In genomic region chr18:48784654-48785053, GRCh38 we compare ENCODE assay signal across 12 cellular contexts.
DNase-seq lines count a peak whose midpoint lies in the region; ATAC-seq, FAIRE-seq and TF ChIP-seq lines count a peak whose summit lies in the region.
"Had no signal": no experiment of that assay in that cellular context is flagged by ENCODE, and none has a peak within 500 bp of the region (broad histone marks: within the 10 kb centered on the region; RNA-seq: fewer than 3 reads in every experiment).

No MANE protein-coding gene starts in this region.

- DNase-seq in osteoblast (ENCODE audit: insufficient read length, low spot score, missing footprints) (peak; percentile 35), H54 (ENCODE audit: insufficient read length, low spot score) (no peak), NCI-H526 (lab: John Stamatoyannopoulos, UW) (no peak)
- DNase-seq in activated CD4-positive, CD25-positive, alpha-beta regulatory T cell (lab: John Stamatoyannopoulos, UW): no peak
- DNase-seq in naive thymus-derived CD4-positive, alpha-beta T cell: no peak
- DNase-seq: NCI-H187 treated with DMSO at 0.1 percent for 48 hours, SJCRH30, testis had no signal

- H4K20me1 ChIP-seq in OCI-LY1 (ENCODE audit: insufficient read depth, low read length): no peaks in the 10 kb centered on the region
- H4K20me1 ChIP-seq in osteoblast (ENCODE audit: insufficient read depth, low read length): no peaks in the 10 kb centered on the region

- intact Hi-C loops in naive thymus-derived CD4-positive, alpha-beta T cell (cut with micrococcal nuclease): no loop called here

- H3K4me3 ChIP-seq in OCI-LY1 (ENCODE audit: low read depth, low read length, poor library complexity, severe bottlenecking) (no peak overlapping the region), osteoblast (ENCODE audit: insufficient read depth, low read length) (no peak overlapping the region)
- H3K4me3 ChIP-seq in naive thymus-derived CD4-positive, alpha-beta T cell (ENCODE audit: low read length): no peak overlapping the region
- H3K4me3 ChIP-seq: SJCRH30, testis had no signal

- no peak for TF ChIP-seq CTCF in OCI-LY1 (IDR thresholded peaks at IDR 0.05; ENCODE audit: low read length)
- TF ChIP-seq CTCF in osteoblast (IDR thresholded peaks at IDR 0.05; ENCODE audit: extremely low read depth, low read depth, low read length): no peak

- H3K36me3 Mint-ChIP-seq in naive thymus-derived CD4-positive, alpha-beta T cell: peaks cover 0 to 4% (median 0%) of the 10 kb centered on the region in 5 donors

- H3K9me3 Mint-ChIP-seq in naive thymus-derived CD4-positive, alpha-beta T cell: peaks cover 0 to 3% (median 0%) of the 10 kb centered on the region in 11 donors

- no peak for FAIRE-seq in H54 (lab: Jason Lieb, UNC)
- FAIRE-seq: endothelial cell of umbilical vein had no signal

- no peak overlapping the region for H2AFZ ChIP-seq in OCI-LY1 (ENCODE audit: low read length)
- no peak overlapping the region for H2AFZ ChIP-seq in osteoblast (ENCODE audit: low read length)

- ATAC-seq in GM18907 (IDR thresholded peaks at IDR 0.05; ENCODE audit: unreplicated experiment) (peak; percentile 23), GM21576 (IDR thresholded peaks at IDR 0.05; ENCODE audit: unreplicated experiment) (peak; percentile 19)
- no peak for ATAC-seq in naive thymus-derived CD4-positive, alpha-beta T cell

- no peaks in the 10 kb centered on the region for H3F3A ChIP-seq in OCI-LY1 (ENCODE audit: insufficient read depth, low read length)

- CTCF ChIA-PET in naive thymus-derived CD4-positive, alpha-beta T cell (lab: Charles Lee): no interaction called here

- H3K9ac ChIP-seq in OCI-LY1 (ENCODE audit: low read length): no peak overlapping the region

- H3K9me2 ChIP-seq in OCI-LY1 (ENCODE audit: low read depth, low read length): no peaks in the 10 kb centered on the region

- H3K79me2 ChIP-seq in OCI-LY1 (ENCODE audit: insufficient read depth, low read length) (no peaks in the 10 kb centered on the region), osteoblast (ENCODE audit: insufficient read depth, low read length) (peaks cover 3% of the 10 kb centered on the region)

- no peak for TF ChIP-seq POLR2A in H54 (IDR thresholded peaks at IDR 0.05; ENCODE audit: low read depth, low read length)

- peak overlapping the region; percentile 20; the same call in 1 of the 2 replicates for H3K4me2 ChIP-seq in OCI-LY1 (ENCODE audit: low read length)
- no peak overlapping the region for H3K4me2 ChIP-seq in osteoblast (ENCODE audit: insufficient read depth, low read length)

- H3K4me1 Mint-ChIP-seq in naive thymus-derived CD4-positive, alpha-beta T cell: peaks cover 4 to 22% (median 7%) of the 10 kb centered on the region in 7 donors

- H3K27me3 ChIP-seq in OCI-LY1 (ENCODE audit: insufficient read depth, low read length) (peaks cover 4% of the 10 kb centered on the region; the same call in 1 of the 2 replicates), osteoblast (ENCODE audit: insufficient read depth, low read length) (no peaks in the 10 kb centered on the region)
- H3K27me3 ChIP-seq in naive thymus-derived CD4-positive, alpha-beta T cell (ENCODE audit: control insufficient read depth in 2 of 2, insufficient read depth in 2 of 2, low read length in 2 of 2): no peaks in the 10 kb centered on the region
- H3K27me3 ChIP-seq: SJCRH30, testis had no signal

- H3K27ac Mint-ChIP-seq in naive thymus-derived CD4-positive, alpha-beta T cell: peak overlapping the region in 4 of 9 donors; percentile 16 to 84 (median 50)

- H3K4me3 Mint-ChIP-seq in naive thymus-derived CD4-positive, alpha-beta T cell: no peak overlapping the region

- no peaks in the 10 kb centered on the region for H3K9me3 ChIP-seq in OCI-LY1 (ENCODE audit: low read length)
- H3K9me3 ChIP-seq in osteoblast (ENCODE audit: low read depth, low read length): no peaks in the 10 kb centered on the region
- no peaks in the 10 kb centered on the region for H3K9me3 ChIP-seq in naive thymus-derived CD4-positive, alpha-beta T cell (ENCODE audit: control insufficient read depth in 2 of 3, low read length in 3 of 3)
- H3K9me3 ChIP-seq: SJCRH30, testis had no signal

- H3K27ac ChIP-seq in OCI-LY1 (ENCODE audit: low read depth, low read length, poor library complexity, severe bottlenecking): no peak overlapping the region
- H3K27ac ChIP-seq in osteoblast (ENCODE audit: low read depth, low read length): no peak overlapping the region
- H3K27ac ChIP-seq in naive thymus-derived CD4-positive, alpha-beta T cell (ENCODE audit: low read depth, low read length): no peak overlapping the region
- H3K27ac ChIP-seq: SJCRH30, testis had no signal

- H3K27me3 Mint-ChIP-seq in naive thymus-derived CD4-positive, alpha-beta T cell: no peaks in the 10 kb centered on the region

- POLR2A ChIA-PET in naive thymus-derived CD4-positive, alpha-beta T cell (lab: Charles Lee): no interaction called here

- H3K4me1 ChIP-seq in OCI-LY1 (ENCODE audit: insufficient read depth, low read length, severe bottlenecking): peaks cover 22% of the 10 kb centered on the region
- peaks cover 41% of the 10 kb centered on the region for H3K4me1 ChIP-seq in osteoblast (ENCODE audit: insufficient read depth, low read length)
- peaks cover 6 to 18% of the 10 kb centered on the region in 2 donors for H3K4me1 ChIP-seq in naive thymus-derived CD4-positive, alpha-beta T cell (ENCODE audit: control insufficient read depth in 2 of 2, insufficient read depth in 2 of 2, low read length in 2 of 2)
- H3K4me1 ChIP-seq: SJCRH30 had no signal

- no peaks in the 10 kb centered on the region for H3K36me3 ChIP-seq in OCI-LY1 (ENCODE audit: insufficient read depth, low read length)
- H3K36me3 ChIP-seq in osteoblast (ENCODE audit: insufficient read depth, low read length): peaks cover 23% of the 10 kb centered on the region
- no peaks in the 10 kb centered on the region for H3K36me3 ChIP-seq in naive thymus-derived CD4-positive, alpha-beta T cell (ENCODE audit: control insufficient read depth in 2 of 3, insufficient read depth in 3 of 3, low read length in 3 of 3)
- H3K36me3 ChIP-seq: SJCRH30 had no signal
